Comparison of ENCODE assay signal across 7 cellular contexts in the genomic region with DNA sequence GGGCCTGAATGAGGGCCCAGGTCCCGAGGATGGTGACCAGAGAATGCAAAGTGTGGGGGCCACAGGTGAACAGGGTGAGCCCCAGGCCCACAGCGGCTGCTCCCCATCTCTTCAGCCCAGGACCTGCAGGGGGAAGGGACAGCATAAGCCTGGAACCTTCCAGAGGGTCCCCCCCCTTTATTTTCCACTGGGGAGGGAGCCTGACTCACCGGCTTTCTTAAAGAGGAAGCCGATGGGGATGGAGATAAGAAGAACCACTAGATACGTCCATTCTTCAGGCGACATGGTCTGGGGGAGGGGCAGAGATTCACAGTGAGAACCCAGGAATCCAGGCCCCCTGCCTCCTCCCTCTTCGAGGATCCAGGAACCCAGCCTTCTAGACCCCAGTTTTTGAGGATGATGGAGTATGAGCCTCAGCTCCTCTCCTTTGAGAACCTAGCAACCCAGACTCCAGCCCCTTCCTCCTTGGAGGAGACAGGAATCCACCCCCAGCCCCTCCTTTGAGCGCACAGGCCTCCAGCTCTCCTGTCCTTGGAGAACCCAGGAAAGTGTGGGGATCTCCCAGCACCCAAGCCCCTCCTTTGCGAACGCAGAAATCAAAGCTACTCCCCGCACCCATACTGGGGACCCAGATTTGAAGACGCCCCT. TPM values are rescaled to one million over a fixed set of nuclear protein-coding genes. Genes with fewer than 3 reads are reported as not detected.
A peak's percentile ranks its signal among the peaks of the same experiment; 100 is the strongest.
DNase-seq lines count a peak whose midpoint lies in the region; ATAC-seq and TF ChIP-seq lines count a peak whose summit lies in the region.
"Had no signal": no experiment of that assay in that cellular context is flagged by ENCODE, and none has a peak within 500 bp of the region (broad histone marks: within the 10 kb centered on the region; RNA-seq: fewer than 3 reads in every experiment).

No MANE protein-coding gene starts in this region.

- TF ChIP-seq EP300 in suprapubic skin (IDR thresholded peaks at IDR 0.05), result no peak

- H3K4me3 Mint-ChIP-seq in IgD-negative memory B cell, result peak overlapping the region; percentile 84 to 99 (median 92)
- H3K4me3 Mint-ChIP-seq in activated CD4-positive, alpha-beta memory T cell treated with anti-CD3 and anti-CD28 coated beads, Interleukin-2, amount 10 ng/mL, durations not matched to agents 7 days and 5 days, result peak overlapping the region; percentile 85
- H3K4me3 Mint-ChIP-seq in immature natural killer cell, result peak overlapping the region; percentile 70 to 98 (median 80)

- TF ChIP-seq POLR2A in suprapubic skin (IDR thresholded peaks at IDR 0.05), result no peak

- DNase-seq in activated CD4-positive, alpha-beta memory T cell treated with anti-CD3 and anti-CD28 coated beads, Interleukin-2, amount 10 ng/mL, durations not matched to agents 7 days and 5 days, result peak; percentile 76
- DNase-seq in immature natural killer cell (peak in 1 of 3 donors; percentile 13), suprapubic skin (ENCODE audit: low spot score in 2 of 2) (no peak)
- DNase-seq in central memory CD4-positive, alpha-beta T cell, result no peak

- H3K9me3 ChIP-seq in suprapubic skin, result no peaks in the 10 kb centered on the region

- CTCF ChIA-PET in activated CD4-positive, alpha-beta memory T cell treated with anti-CD3 and anti-CD28 coated beads, Interleukin-2, amount 10 ng/mL, durations not matched to agents 7 days and 5 days (lab: Charles Lee), result interaction anchor here (1.2 to 5.4 kb wide), 8 partner anchors 12 to 194 kb away, joined by 3 to 43 read pairs (median 10); a partner anchor contains a TSS

- peaks cover 30% of the 10 kb centered on the region for H3K4me1 ChIP-seq in suprapubic skin

- no peaks in the 10 kb centered on the region for H3K9me3 Mint-ChIP-seq in IgD-negative memory B cell
- no peaks in the 10 kb centered on the region for H3K9me3 Mint-ChIP-seq in activated CD4-positive, alpha-beta memory T cell treated with anti-CD3 and anti-CD28 coated beads, Interleukin-2, amount 10 ng/mL, durations not matched to agents 7 days and 5 days
- H3K9me3 Mint-ChIP-seq in immature natural killer cell, result no peaks in the 10 kb centered on the region

- ATAC-seq in HG02870 (IDR thresholded peaks at IDR 0.05; ENCODE audit: unreplicated experiment), result no peak

- TF ChIP-seq CTCF in suprapubic skin (IDR thresholded peaks at IDR 0.05), result no peak

- peak overlapping the region; percentile 68 for H3K4me3 ChIP-seq in suprapubic skin

- no peaks in the 10 kb centered on the region for H3K27me3 Mint-ChIP-seq in IgD-negative memory B cell
- H3K27me3 Mint-ChIP-seq in activated CD4-positive, alpha-beta memory T cell treated with anti-CD3 and anti-CD28 coated beads, Interleukin-2, amount 10 ng/mL, durations not matched to agents 7 days and 5 days, result no peaks in the 10 kb centered on the region
- peaks cover 15 to 18% (median 15%) of the 10 kb centered on the region in 3 donors for H3K27me3 Mint-ChIP-seq in immature natural killer cell (ENCODE audit: low read depth in 3 of 3)

- 17% methylated on average over 12 of the region's 12 CpGs for WGBS in suprapubic skin

- peak overlapping the region; percentile 67 to 88 (median 81) for H3K27ac Mint-ChIP-seq in IgD-negative memory B cell
- peak overlapping the region; percentile 87 for H3K27ac Mint-ChIP-seq in activated CD4-positive, alpha-beta memory T cell treated with anti-CD3 and anti-CD28 coated beads, Interleukin-2, amount 10 ng/mL, durations not matched to agents 7 days and 5 days
- peak overlapping the region; percentile 80 to 91 (median 84) for H3K27ac Mint-ChIP-seq in immature natural killer cell

- peaks cover 2% of the 10 kb centered on the region for H3K36me3 Mint-ChIP-seq in IgD-negative memory B cell
- peaks cover 38% of the 10 kb centered on the region for H3K36me3 Mint-ChIP-seq in activated CD4-positive, alpha-beta memory T cell treated with anti-CD3 and anti-CD28 coated beads, Interleukin-2, amount 10 ng/mL, durations not matched to agents 7 days and 5 days (ENCODE audit: low read depth)
- peaks cover 0 to 11% (median 3%) of the 10 kb centered on the region in 3 donors for H3K36me3 Mint-ChIP-seq in immature natural killer cell

- H3K36me3 ChIP-seq in suprapubic skin, result peaks cover 17% of the 10 kb centered on the region

- H3K27ac ChIP-seq in suprapubic skin, result peak overlapping the region; percentile 98

- no peaks in the 10 kb centered on the region for H3K27me3 ChIP-seq in suprapubic skin

- H3K4me1 Mint-ChIP-seq in IgD-negative memory B cell (peaks cover 9 to 16% (median 16%) of the 10 kb centered on the region in 3 donors), immature natural killer cell (peaks cover 38 to 42% of the 10 kb centered on the region in 2 donors)
- H3K4me1 Mint-ChIP-seq in activated CD4-positive, alpha-beta memory T cell treated with anti-CD3 and anti-CD28 coated beads, Interleukin-2, amount 10 ng/mL, durations not matched to agents 7 days and 5 days, result peaks cover 42% of the 10 kb centered on the region

- POLR2A ChIA-PET in activated CD4-positive, alpha-beta memory T cell treated with anti-CD3 and anti-CD28 coated beads, Interleukin-2, amount 10 ng/mL, durations not matched to agents 7 days and 5 days (lab: Charles Lee), result interaction anchor here (0.7 to 7.8 kb wide), 10 partner anchors 12 to 203 kb away, joined by 3 to 169 read pairs (median 6); a partner anchor contains a TSS

RNA-seq across cellular contexts. Expression of a gene that starts 1.0 kb away (rescaled TPM):
- polyA plus RNA-seq in IgD-negative memory B cell (16.1 TPM), immature natural killer cell (10 to 100 TPM in 2 of 3 donors, 1 to 10 TPM in 1; 8.8 to 17.8 (median 15.7) TPM)
- total RNA-seq in activated CD4-positive, alpha-beta memory T cell treated with anti-CD3 and anti-CD28 coated beads, Interleukin-2, amount 10 ng/mL, durations not matched to agents 7 days and 5 days, result 10 to 100 TPM; 90.8 to 93.4 TPM
- 10 to 100 TPM; 54.7 to 96.5 (median 58.7) TPM for total RNA-seq in suprapubic skin

RNA-seq across cellular contexts. Expression of a gene that starts 2.8 kb away (rescaled TPM):
- polyA plus RNA-seq in IgD-negative memory B cell (33.2 TPM), immature natural killer cell (10 to 100 TPM; 26.6 to 36.4 (median 34.0) TPM)
- total RNA-seq in activated CD4-positive, alpha-beta memory T cell treated with anti-CD3 and anti-CD28 coated beads, Interleukin-2, amount 10 ng/mL, durations not matched to agents 7 days and 5 days, result 10 to 100 TPM; 10.9 to 13.6 TPM
- total RNA-seq in suprapubic skin, result 10 to 100 TPM; 42.7 to 76.3 (median 69.1) TPM

RNA-seq across cellular contexts. Expression of a gene that starts 12.3 kb away (rescaled TPM):
- polyA plus RNA-seq in IgD-negative memory B cell (1,165 TPM), immature natural killer cell (1,000 to 10,000 TPM in 1 of 3 donors, 100 to 1,000 TPM in 2; 436 to 1,067 (median 492) TPM)
- 1,000 to 10,000 TPM; 1,045 to 1,051 TPM for total RNA-seq in activated CD4-positive, alpha-beta memory T cell treated with anti-CD3 and anti-CD28 coated beads, Interleukin-2, amount 10 ng/mL, durations not matched to agents 7 days and 5 days
- 1,000 to 10,000 TPM; 1,403 to 3,061 (median 2,817) TPM for total RNA-seq in suprapubic skin

RNA-seq across cellular contexts. Expression of a gene that starts 15.4 kb away (rescaled TPM):
- polyA plus RNA-seq in IgD-negative memory B cell (not detected), immature natural killer cell (1 to 10 TPM in 2 of 3 donors, under 1 TPM in 1; 0.93 to 3.3 (median 1.5) TPM)
- total RNA-seq in activated CD4-positive, alpha-beta memory T cell treated with anti-CD3 and anti-CD28 coated beads, Interleukin-2, amount 10 ng/mL, durations not matched to agents 7 days and 5 days, result 1 to 10 TPM; 2.8 to 3.2 TPM
- 10 to 100 TPM in 2 of 4 donors, 1 to 10 TPM in 2; 3.4 to 22.8 (median 9.0) TPM for total RNA-seq in suprapubic skin
- total RNA-seq: frontal cortex had no signal

RNA-seq across cellular contexts. Expression of a gene that starts 28.8 kb away (rescaled TPM):
- 15.8 TPM for polyA plus RNA-seq in IgD-negative memory B cell
- total RNA-seq in activated CD4-positive, alpha-beta memory T cell treated with anti-CD3 and anti-CD28 coated beads, Interleukin-2, amount 10 ng/mL, durations not matched to agents 7 days and 5 days, result 1 to 10 TPM; 8.3 to 9.2 TPM
- 10 to 100 TPM in 2 of 3 donors, 1 to 10 TPM in 1; 2.6 to 14.0 (median 13.5) TPM for polyA plus RNA-seq in immature natural killer cell
- total RNA-seq in suprapubic skin, result 1 to 10 TPM; 2.6 to 4.6 (median 4.0) TPM
